Comparison of ENCODE assay signal across 28 cellular contexts in the genomic region with DNA sequence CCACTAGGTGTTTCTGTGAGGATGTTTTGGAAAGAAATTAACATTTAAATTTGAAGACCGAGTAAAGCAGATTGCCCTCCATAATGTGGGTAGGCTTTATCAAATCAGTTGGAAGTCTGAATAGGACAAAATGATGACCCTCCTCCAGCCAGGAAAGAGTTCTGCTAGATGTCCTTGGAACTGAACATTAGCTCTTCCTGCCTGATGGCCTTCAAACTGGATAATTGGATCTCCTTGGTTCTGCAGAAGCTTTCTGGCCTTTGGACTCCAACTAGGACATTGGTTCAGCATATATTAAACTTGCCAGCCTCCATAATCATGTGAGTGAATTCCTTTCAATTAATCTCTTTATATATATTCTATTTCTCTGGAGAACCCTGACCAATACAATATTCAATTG.
"Had no signal": no experiment of that assay in that cellular context is flagged by ENCODE, and none has a peak within 500 bp of the region (broad histone marks: within the 10 kb centered on the region; RNA-seq: fewer than 3 reads in every experiment).

No MANE protein-coding gene starts in this region.

- DNase-seq: islet precursor cell; left ventricle myocardium inferior; mesendoderm; naive B cell; natural killer cell; nephron progenitor cell; ovary; retina; right cardiac atrium; sigmoid colon; stimulated activated CD4-positive, alpha-beta T cell treated with anti-CD3 and anti-CD28 coated beads, Interleukin-12 subunit alpha, Interleukin-12 subunit beta, amount 100 ng/mL, for 4 hours; stimulated activated CD4-positive, alpha-beta T cell treated with anti-CD3 and anti-CD28 coated beads, Interleukin-15, amount 100 ng/mL, for 24 hours; stimulated activated CD4-positive, alpha-beta T cell treated with anti-CD3 and anti-CD28 coated beads, Interleukin-2, amount 100 ng/mL, for 24 hours; stimulated activated CD4-positive, alpha-beta T cell treated with anti-CD3 and anti-CD28 coated beads, Interleukin-4, amount 100 ng/mL, for 1 hour; stimulated activated naive B cell treated with anti-CD40 and anti-IgM and Interleukin-4, amounts not matched to agents 10 μg/mL and 1 μg/mL and 100 μg/mL, for 72 hours; stimulated activated naive CD8-positive, alpha-beta T cell treated with anti-CD3 and anti-CD28 coated beads, Interleukin-15, Interleukin-2, amounts not matched to agents 100 U/mL and 50 U/mL, for 24 hours; stomach; testis; thyroid gland; transverse colon; upper lobe of right lung had no signal

- FAIRE-seq: urothelium cell line had no signal

- H3K9me3 ChIP-seq: left ventricle myocardium inferior, ovary, sigmoid colon, stomach, testis, thyroid gland, transverse colon, upper lobe of right lung had no signal

- H3K9me3 Mint-ChIP-seq: mesothelial cell of epicardium; naive B cell; natural killer cell; nephron progenitor cell; neural progenitor cell; stimulated activated naive B cell treated with anti-CD40 and anti-IgM and Interleukin-4, amounts not matched to agents 10 μg/mL and 1 μg/mL and 100 μg/mL, for 72 hours had no signal

- H3K9ac ChIP-seq: neural progenitor cell had no signal

- ATAC-seq: natural killer cell; right cardiac atrium; stimulated activated naive B cell treated with anti-CD40 and anti-IgM and Interleukin-4, amounts not matched to agents 10 μg/mL and 1 μg/mL and 100 μg/mL, for 72 hours; stimulated activated naive CD8-positive, alpha-beta T cell treated with anti-CD3 and anti-CD28 coated beads, Interleukin-15, Interleukin-2, amounts not matched to agents 100 U/mL and 50 U/mL, for 24 hours; upper lobe of right lung had no signal

- H3K27ac Mint-ChIP-seq: mesothelial cell of epicardium; naive B cell; natural killer cell; nephron progenitor cell; neural progenitor cell; progenitor cell of endocrine pancreas; stimulated activated naive B cell treated with anti-CD40 and anti-IgM and Interleukin-4, amounts not matched to agents 10 μg/mL and 1 μg/mL and 100 μg/mL, for 72 hours had no signal

- H3K27me3 ChIP-seq: hepatocyte, neural progenitor cell, ovary, sigmoid colon, stomach, testis, thyroid gland, transverse colon, upper lobe of right lung had no signal

- H3K4me3 ChIP-seq: hepatocyte, left ventricle myocardium inferior, lung, neural progenitor cell, ovary, sigmoid colon, smooth muscle cell, stomach, testis, thyroid gland, transverse colon, upper lobe of right lung had no signal

- H3K36me3 ChIP-seq: left ventricle myocardium inferior, neural progenitor cell, ovary, sigmoid colon, stomach, thyroid gland, transverse colon, upper lobe of right lung had no signal

- H3K4me3 Mint-ChIP-seq: mesothelial cell of epicardium; natural killer cell; nephron progenitor cell; neural progenitor cell; stimulated activated naive B cell treated with anti-CD40 and anti-IgM and Interleukin-4, amounts not matched to agents 10 μg/mL and 1 μg/mL and 100 μg/mL, for 72 hours had no signal

- H2AFZ ChIP-seq: hepatocyte, neural progenitor cell had no signal

- H3K4me2 ChIP-seq: hepatocyte, neural progenitor cell, smooth muscle cell had no signal

- H3K27ac ChIP-seq: hepatocyte, left ventricle myocardium inferior, neural progenitor cell, ovary, sigmoid colon, stomach, testis, thyroid gland, transverse colon, upper lobe of right lung had no signal

- H3K36me3 Mint-ChIP-seq: mesothelial cell of epicardium; naive B cell; natural killer cell; neural progenitor cell; stimulated activated naive B cell treated with anti-CD40 and anti-IgM and Interleukin-4, amounts not matched to agents 10 μg/mL and 1 μg/mL and 100 μg/mL, for 72 hours had no signal

- H3K27me3 Mint-ChIP-seq: progenitor cell of endocrine pancreas; stimulated activated naive B cell treated with anti-CD40 and anti-IgM and Interleukin-4, amounts not matched to agents 10 μg/mL and 1 μg/mL and 100 μg/mL, for 72 hours had no signal

- H3K79me2 ChIP-seq: hepatocyte had no signal

- H3K4me1 ChIP-seq: neural progenitor cell, testis had no signal
